In the genomic region with DNA sequence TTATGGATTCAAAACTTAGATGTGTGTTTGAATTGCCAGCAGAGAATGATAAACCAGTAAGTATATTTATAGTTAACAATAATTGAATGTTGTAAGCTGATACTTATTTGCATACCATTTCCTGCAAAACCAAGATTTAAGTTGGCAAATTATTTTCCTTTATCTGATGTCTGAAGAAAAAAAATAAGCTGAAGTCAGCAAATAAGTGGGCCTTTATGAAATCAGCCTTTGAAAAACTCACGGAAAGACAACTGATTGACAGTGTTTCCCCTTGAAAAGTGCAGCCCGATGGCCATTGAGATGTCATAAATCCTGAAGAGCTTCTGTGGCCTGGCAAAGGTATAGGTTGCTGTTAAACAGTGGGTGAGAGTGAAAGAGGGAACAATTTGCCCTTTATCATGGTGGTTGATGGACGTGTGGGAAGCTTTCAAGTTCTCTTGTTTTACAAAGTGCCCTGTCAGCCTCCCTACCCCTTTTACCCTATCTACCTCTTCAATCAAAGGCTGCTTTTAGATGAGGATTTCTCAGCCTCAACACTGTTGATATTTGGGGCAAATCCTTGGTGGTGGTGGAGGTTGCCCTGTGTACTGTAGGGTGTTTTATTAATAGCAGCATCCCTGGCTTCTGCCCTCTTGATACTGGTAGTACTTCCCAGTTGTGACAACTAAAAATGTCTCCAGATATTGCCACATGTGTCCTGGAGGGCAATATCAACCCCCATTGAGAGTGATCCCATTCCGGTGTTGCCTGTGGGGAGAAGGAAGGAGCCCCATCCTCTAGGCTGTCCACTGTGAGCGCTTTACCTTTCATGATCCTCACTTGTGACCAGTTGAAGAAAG, we compare ENCODE assay signal across 17 cellular contexts. TPM values are rescaled to one million over a fixed set of nuclear protein-coding genes. Genes with fewer than 3 reads are reported as not detected.
DNase-seq lines count a peak whose midpoint lies in the region; ATAC-seq and TF ChIP-seq lines count a peak whose summit lies in the region.
"Had no signal": no experiment of that assay in that cellular context is flagged by ENCODE, and none has a peak within 500 bp of the region (broad histone marks: within the 10 kb centered on the region; RNA-seq: fewer than 3 reads in every experiment).

No MANE protein-coding gene starts in this region.

- TF ChIP-seq CTCF in right lobe of liver (IDR thresholded peaks at IDR 0.05), result no peak

- H3K4me3 ChIP-seq in SK-N-MC (peak overlapping the region; percentile 52), right lobe of liver (no peak overlapping the region)
- H3K4me3 ChIP-seq: pancreas, smooth muscle cell, transverse colon had no signal

- H3K9me3 Mint-ChIP-seq in activated T-cell treated with anti-CD3 and anti-CD28 coated beads, Interleukin-2, amount 50 U/mL, for 24 hours, result no peaks in the 10 kb centered on the region
- H3K9me3 Mint-ChIP-seq: activated CD4-positive, alpha-beta memory T cell treated with anti-CD3 and anti-CD28 coated beads, Interleukin-2, amount 10 ng/mL, durations not matched to agents 7 days and 5 days; effector memory CD8-positive, alpha-beta T cell; T-cell had no signal

- H3K4me1 Mint-ChIP-seq in activated T-cell treated with anti-CD3 and anti-CD28 coated beads, Interleukin-2, amount 50 U/mL, for 24 hours (ENCODE audit: low read depth), result peaks cover 40% of the 10 kb centered on the region

- H3K27ac ChIP-seq in SK-N-MC, result peak overlapping the region; percentile 70
- H3K27ac ChIP-seq in right lobe of liver, result peak overlapping the region in 2 of 3 donors; percentile 4 to 15
- H3K27ac ChIP-seq: pancreas had no signal

- H3K9ac ChIP-seq in SK-N-MC (ENCODE audit: insufficient read length), result peak overlapping the region; percentile 3

- no peak overlapping the region for H3K4me3 Mint-ChIP-seq in activated T-cell treated with anti-CD3 and anti-CD28 coated beads, Interleukin-2, amount 50 U/mL, for 24 hours
- H3K4me3 Mint-ChIP-seq: activated CD4-positive, alpha-beta memory T cell treated with anti-CD3 and anti-CD28 coated beads, Interleukin-2, amount 10 ng/mL, durations not matched to agents 7 days and 5 days; effector memory CD8-positive, alpha-beta T cell; T-cell had no signal

- no peak for ATAC-seq in right lobe of liver
- peak; percentile 47 for ATAC-seq in stimulated activated naive CD8-positive, alpha-beta T cell treated with anti-CD3 and anti-CD28 coated beads, Interleukin-15, Interleukin-2, amounts not matched to agents 100 U/mL and 50 U/mL, for 24 hours
- ATAC-seq: effector memory CD8-positive, alpha-beta T cell; pancreas; T-cell had no signal

- peaks cover 92% of the 10 kb centered on the region for H3K36me3 Mint-ChIP-seq in activated T-cell treated with anti-CD3 and anti-CD28 coated beads, Interleukin-2, amount 50 U/mL, for 24 hours (ENCODE audit: low read depth)

- H3K27ac Mint-ChIP-seq in activated T-cell treated with anti-CD3 and anti-CD28 coated beads, Interleukin-2, amount 50 U/mL, for 24 hours, result peak overlapping the region; percentile 63
- H3K27ac Mint-ChIP-seq: activated CD4-positive, alpha-beta memory T cell treated with anti-CD3 and anti-CD28 coated beads, Interleukin-2, amount 10 ng/mL, durations not matched to agents 7 days and 5 days had no signal

- H3K36me3 ChIP-seq in SK-N-MC (ENCODE audit: insufficient read depth, low read length), result peaks cover 50% of the 10 kb centered on the region
- peaks cover 0 to 18% (median 2%) of the 10 kb centered on the region in 4 donors for H3K36me3 ChIP-seq in right lobe of liver
- H3K36me3 ChIP-seq: pancreas had no signal

- H3K4me1 ChIP-seq in right lobe of liver, result peaks cover 0 to 22% (median 10%) of the 10 kb centered on the region in 4 donors

- WGBS in right lobe of liver (ENCODE audit: insufficient coverage, low coverage, low lambda C conversion rate, missing lambda C conversion rate), result 70% methylated on average over 5 of the region's 5 CpGs

- no peak for DNase-seq in activated T-cell treated with anti-CD3 and anti-CD28 coated beads, Interleukin-2, amount 50 U/mL, for 24 hours
- DNase-seq in activated T-cell treated with anti-CD3 and anti-CD28 coated beads for 4 hours (no peak), SK-N-MC (ENCODE audit: low read depth, low spot score) (no peak), right lobe of liver (no peak), SIG-M5 treated with dmso at 0.1 percent for 504 hours (lab: John Stamatoyannopoulos, UW; ENCODE audit: unreplicated experiment) (no peak), NCI-H2171 (lab: John Stamatoyannopoulos, UW) (no peak), foreskin melanocyte (no peak)
- DNase-seq in stimulated activated naive CD8-positive, alpha-beta T cell treated with anti-CD3 and anti-CD28 coated beads, Interleukin-15, Interleukin-2, amounts not matched to agents 100 U/mL and 50 U/mL, for 24 hours, result no peak
- DNase-seq: activated CD4-positive, alpha-beta memory T cell treated with anti-CD3 and anti-CD28 coated beads, Interleukin-2, amount 10 ng/mL, durations not matched to agents 7 days and 5 days; effector memory CD8-positive, alpha-beta T cell; EL; NCI-H187 treated with DMSO at 0.1 percent for 48 hours; NCI-H446 treated with DMSO at 0.1 percent for 48 hours; pancreas; T-cell; transverse colon had no signal

- no peaks in the 10 kb centered on the region for H3K27me3 Mint-ChIP-seq in activated T-cell treated with anti-CD3 and anti-CD28 coated beads, Interleukin-2, amount 50 U/mL, for 24 hours
- H3K27me3 Mint-ChIP-seq: activated CD4-positive, alpha-beta memory T cell treated with anti-CD3 and anti-CD28 coated beads, Interleukin-2, amount 10 ng/mL, durations not matched to agents 7 days and 5 days; effector memory CD8-positive, alpha-beta T cell; T-cell had no signal

- TF ChIP-seq POLR2A in right lobe of liver (IDR thresholded peaks at IDR 0.05), result no peak

- no peaks in the 10 kb centered on the region for H3K27me3 ChIP-seq in right lobe of liver
- H3K27me3 ChIP-seq: pancreas, transverse colon had no signal

- H3K9me3 ChIP-seq in SK-N-MC (ENCODE audit: low read depth, low read length) (no peaks in the 10 kb centered on the region), right lobe of liver (no peaks in the 10 kb centered on the region)
- H3K9me3 ChIP-seq: pancreas, transverse colon had no signal

- intact Hi-C loops in right lobe of liver (cut with DNase I), result no loop called here

RNA-seq across cellular contexts. Expression of gene VAPB, which starts 50.2 kb away (rescaled TPM):
- 10 to 100 TPM; 17.5 to 42.9 (median 31.4) TPM for total RNA-seq in right lobe of liver
